8 cellular contexts compared by ENCODE assay signal in genomic region chr12:45989857-45990467, GRCh38. TPM values are rescaled to one million over a fixed set of nuclear protein-coding genes. Genes with fewer than 3 reads are reported as not detected.
DNase-seq lines count a peak whose midpoint lies in the region; ATAC-seq and FAIRE-seq lines count a peak whose summit lies in the region.

No MANE protein-coding gene starts in this region.

- in situ Hi-C loops in G401 (cut with HindIII; ENCODE audit: low sequenced_read_pairs): no loop called here

- H3K4me3 ChIP-seq in HUES48 (ENCODE audit: low read depth, low read length) (peak overlapping the region; percentile 93), iPS-15b (ENCODE audit: low read depth, low read length) (peak overlapping the region; percentile 91), small intestine (ENCODE audit: low read depth in 1 of 2, low read length in 2 of 2) (peak overlapping the region; percentile 84 to 89)

- H3K9me3 ChIP-seq in HUES48 (ENCODE audit: control insufficient read depth, insufficient read depth, low read length) (no peaks in the 10 kb centered on the region), iPS-15b (ENCODE audit: control insufficient read depth, insufficient read depth, low read length) (no peaks in the 10 kb centered on the region), small intestine (ENCODE audit: control insufficient read depth, low read depth) (no peaks in the 10 kb centered on the region)

- H3K9me3 Mint-ChIP-seq in T-helper 1 cell treated with Interleukin-12 subunit alpha and Interleukin-12 subunit beta and Interleukin-4 antibody, amounts not matched to agents 30 μg/mL and 1 μg/mL, for 36 hours: no peaks in the 10 kb centered on the region

- DNase-seq in DMS53 treated with DMSO at 0.1 percent for 48 hours (lab: John Stamatoyannopoulos, UW; ENCODE audit: unreplicated experiment) (peak; percentile 92), anterior cingulate cortex (lab: John Stamatoyannopoulos, UW) (peak in 52 of 58 donors; percentile 6 to 80 (median 62)), small intestine (no peak), G401 (ENCODE audit: low spot score) (no peak)

- peaks cover 29% of the 10 kb centered on the region for H3K36me3 Mint-ChIP-seq in T-helper 1 cell treated with Interleukin-12 subunit alpha and Interleukin-12 subunit beta and Interleukin-4 antibody, amounts not matched to agents 30 μg/mL and 1 μg/mL, for 36 hours (ENCODE audit: low read depth)

- H3K4me3 Mint-ChIP-seq in T-helper 1 cell treated with Interleukin-12 subunit alpha and Interleukin-12 subunit beta and Interleukin-4 antibody, amounts not matched to agents 30 μg/mL and 1 μg/mL, for 36 hours: peak overlapping the region; percentile 93

- peaks cover 47% of the 10 kb centered on the region for H3K4me1 Mint-ChIP-seq in T-helper 1 cell treated with Interleukin-12 subunit alpha and Interleukin-12 subunit beta and Interleukin-4 antibody, amounts not matched to agents 30 μg/mL and 1 μg/mL, for 36 hours (ENCODE audit: low read depth)

- H3K27me3 ChIP-seq in HUES48 (ENCODE audit: control insufficient read depth, insufficient read depth, low read length): no peaks in the 10 kb centered on the region
- H3K27me3 ChIP-seq in iPS-15b (ENCODE audit: control insufficient read depth, insufficient read depth, low read length): no peaks in the 10 kb centered on the region
- no peaks in the 10 kb centered on the region for H3K27me3 ChIP-seq in small intestine (ENCODE audit: control insufficient read depth in 2 of 2, insufficient read depth in 2 of 2, low read length in 2 of 2)

- H3K9ac ChIP-seq in HUES48 (ENCODE audit: low read depth, low read length) (peak overlapping the region; percentile 89), iPS-15b (ENCODE audit: low read depth, low read length) (peak overlapping the region; percentile 90)

- WGBS in small intestine, 3 donors: 0 to 1% (median 0%) methylated on average over 50 to 61 of the region's 61 CpGs

- FAIRE-seq in small intestine (lab: Jason Lieb, UNC): no peak

- H3K27me3 Mint-ChIP-seq in T-helper 1 cell treated with Interleukin-12 subunit alpha and Interleukin-12 subunit beta and Interleukin-4 antibody, amounts not matched to agents 30 μg/mL and 1 μg/mL, for 36 hours (ENCODE audit: low read depth): peaks cover 4% of the 10 kb centered on the region

- H3K27ac ChIP-seq in HUES48 (ENCODE audit: low read depth, low read length) (peak overlapping the region; percentile 97), small intestine (ENCODE audit: low read depth in 1 of 2, low read length in 1 of 2) (peak overlapping the region; percentile 95 to 100)

- H3K36me3 ChIP-seq in HUES48 (ENCODE audit: control insufficient read depth, insufficient read depth, low read length): peaks cover 14% of the 10 kb centered on the region; the same call in 1 of the 2 replicates
- H3K36me3 ChIP-seq in iPS-15b (ENCODE audit: control insufficient read depth, insufficient read depth, low read length): no peaks in the 10 kb centered on the region
- H3K36me3 ChIP-seq in small intestine (ENCODE audit: control insufficient read depth in 2 of 2, insufficient read depth in 2 of 2, low read length in 2 of 2): no peaks in the 10 kb centered on the region

- peak; percentile 17 for ATAC-seq in GM21447 (IDR thresholded peaks at IDR 0.05; ENCODE audit: unreplicated experiment)

- H3K27ac Mint-ChIP-seq in T-helper 1 cell treated with Interleukin-12 subunit alpha and Interleukin-12 subunit beta and Interleukin-4 antibody, amounts not matched to agents 30 μg/mL and 1 μg/mL, for 36 hours: peak overlapping the region; percentile 100

- H3K4me1 ChIP-seq in HUES48 (ENCODE audit: control insufficient read depth, insufficient read depth, low read length): peaks cover 30% of the 10 kb centered on the region
- peaks cover 11% of the 10 kb centered on the region for H3K4me1 ChIP-seq in iPS-15b (ENCODE audit: control insufficient read depth, insufficient read depth, low read length)
- peaks cover 3 to 8% of the 10 kb centered on the region in 2 donors for H3K4me1 ChIP-seq in small intestine (ENCODE audit: control insufficient read depth in 2 of 2, insufficient read depth in 1 of 2, low read depth in 1 of 2, low read length in 1 of 2)

RNA-seq across cellular contexts. Expression of gene SCAF11, which starts 0.4 kb away (rescaled TPM):
- 10 to 100 TPM; 19.7 to 26.5 (median 20.5) TPM for polyA plus RNA-seq in small intestine
- 46.2 and 92.3 TPM in 2 replicates for total RNA-seq in G401 (2014; rRNA removed; shearing (Covaris generic))

Comparison
In these comparisons a context has a peak if more than half of its experiments do, and no peak if none do; other contexts are left out.
1. DNase-seq: peak in DMS53 treated with DMSO at 0.1 percent for 48 hours (single experiment) and anterior cingulate cortex (52 of 58); none in small intestine (single experiment) and G401 (single experiment).
2. Peak in every context shown above with its lines, with median percentiles within 50 percentile points of each other: H3K4me3 ChIP-seq.